In genomic region chr14:36167431-36167830, GRCh38 we compare ENCODE assay signal across 14 cellular contexts. TPM values are rescaled to one million over a fixed set of nuclear protein-coding genes. Genes with fewer than 3 reads are reported as not detected.
"Had no signal": no experiment of that assay in that cellular context is flagged by ENCODE, and none has a peak within 500 bp of the region (broad histone marks: within the 10 kb centered on the region; RNA-seq: fewer than 3 reads in every experiment).

No MANE protein-coding gene starts in this region.

- DNase-seq: activated CD4-positive, alpha-beta memory T cell treated with anti-CD3 and anti-CD28 coated beads for 36 hours; activated naive CD4-positive, alpha-beta T cell treated with anti-CD3 and anti-CD28 coated beads, Interleukin-2, amount 50 U/mL, for 16 hours; activated T-cell treated with anti-CD3 and anti-CD28 coated beads, Interleukin-2, amount 50 U/mL, for 24 hours; kidney; left ventricle myocardium inferior; occipital lobe had no signal

- H3K27ac Mint-ChIP-seq: activated CD4-positive, alpha-beta memory T cell treated with anti-CD3 and anti-CD28 coated beads for 36 hours; activated T-cell treated with anti-CD3 and anti-CD28 coated beads, Interleukin-2, amount 50 U/mL, for 24 hours; memory B cell; nephron; stimulated activated effector memory CD8-positive, alpha-beta T cell treated with anti-CD3 and anti-CD28 coated beads, Interleukin-12 subunit alpha, Interleukin-12 subunit beta, amount 100 ng/mL, for 72 hours had no signal

- H3K36me3 Mint-ChIP-seq: activated CD4-positive, alpha-beta memory T cell treated with anti-CD3 and anti-CD28 coated beads for 36 hours; memory B cell; stimulated activated effector memory CD8-positive, alpha-beta T cell treated with anti-CD3 and anti-CD28 coated beads, Interleukin-12 subunit alpha, Interleukin-12 subunit beta, amount 100 ng/mL, for 72 hours had no signal

- H3K4me3 Mint-ChIP-seq: activated CD4-positive, alpha-beta memory T cell treated with anti-CD3 and anti-CD28 coated beads for 36 hours; activated T-cell treated with anti-CD3 and anti-CD28 coated beads, Interleukin-2, amount 50 U/mL, for 24 hours; memory B cell; nephron; stimulated activated effector memory CD8-positive, alpha-beta T cell treated with anti-CD3 and anti-CD28 coated beads, Interleukin-12 subunit alpha, Interleukin-12 subunit beta, amount 100 ng/mL, for 72 hours had no signal

- H3K27ac ChIP-seq: hepatocyte, left ventricle myocardium inferior, thoracic aorta had no signal

- H3K36me3 ChIP-seq: left ventricle myocardium inferior, thoracic aorta had no signal

- H3K4me1 Mint-ChIP-seq: memory B cell; nephron; stimulated activated effector memory CD8-positive, alpha-beta T cell treated with anti-CD3 and anti-CD28 coated beads, Interleukin-12 subunit alpha, Interleukin-12 subunit beta, amount 100 ng/mL, for 72 hours had no signal

- ATAC-seq: stimulated activated effector memory CD8-positive, alpha-beta T cell treated with anti-CD3 and anti-CD28 coated beads, Interleukin-12 subunit alpha, Interleukin-12 subunit beta, amount 100 ng/mL, for 72 hours had no signal

- H3K9me3 ChIP-seq: left ventricle myocardium inferior, thoracic aorta had no signal

- H3K9me3 Mint-ChIP-seq: activated CD4-positive, alpha-beta memory T cell treated with anti-CD3 and anti-CD28 coated beads for 36 hours; activated T-cell treated with anti-CD3 and anti-CD28 coated beads, Interleukin-2, amount 50 U/mL, for 24 hours; memory B cell; nephron; stimulated activated effector memory CD8-positive, alpha-beta T cell treated with anti-CD3 and anti-CD28 coated beads, Interleukin-12 subunit alpha, Interleukin-12 subunit beta, amount 100 ng/mL, for 72 hours had no signal

- H3K4me3 ChIP-seq: hepatocyte, left ventricle myocardium inferior, thoracic aorta had no signal

- H3K4me1 ChIP-seq: left ventricle myocardium inferior had no signal

RNA-seq across cellular contexts. Expression of gene PTCSC3, which starts 9.1 kb away (rescaled TPM):
- total RNA-seq: activated CD4-positive, alpha-beta memory T cell treated with anti-CD3 and anti-CD28 coated beads for 36 hours; astrocyte; cardiac septum; hepatocyte; kidney; left ventricle myocardium inferior; occipital lobe; posterior vena cava; thoracic aorta had no signal
